In genomic region chr14:36275741-36276140, GRCh38 we compare ENCODE assay signal across 17 cellular contexts.
"Had no signal": no experiment of that assay in that cellular context is flagged by ENCODE, and none has a peak within 500 bp of the region (broad histone marks: within the 10 kb centered on the region; RNA-seq: fewer than 3 reads in every experiment).

No MANE protein-coding gene starts in this region.

- DNase-seq: effector CD4-positive, alpha-beta T cell; endodermal cell; erythroblast; foreskin keratinocyte; left colon; left ventricle myocardium superior; mesenchymal stem cell; naive B cell; retina; right lobe of liver; stimulated activated CD4-positive, alpha-beta T cell treated with anti-CD3 and anti-CD28 coated beads, Interleukin-4, amount 100 ng/mL, for 1 hour; stimulated activated CD8-positive, alpha-beta memory T cell treated with anti-CD3 and anti-CD28 coated beads, Interleukin-4, amount 100 ng/mL, for 48 hours; stimulated activated naive CD8-positive, alpha-beta T cell treated with anti-CD3 and anti-CD28 coated beads, Interleukin-15, Interleukin-2, amounts not matched to agents 100 U/mL and 50 U/mL, for 24 hours; tibial artery; upper lobe of left lung; uterus had no signal

- ATAC-seq: foreskin keratinocyte; left colon; left ventricle myocardium superior; right lobe of liver; stimulated activated effector memory CD8-positive, alpha-beta T cell treated with anti-CD3 and anti-CD28 coated beads, Interleukin-12 subunit alpha, Interleukin-12 subunit beta, amount 100 ng/mL, for 72 hours; stimulated activated naive CD8-positive, alpha-beta T cell treated with anti-CD3 and anti-CD28 coated beads, Interleukin-15, Interleukin-2, amounts not matched to agents 100 U/mL and 50 U/mL, for 24 hours had no signal
